Comparison of ENCODE assay signal across 18 cellular contexts in genomic region chr14:52190532-52190931, GRCh38.
A peak's percentile ranks its signal among the peaks of the same experiment; 100 is the strongest.
DNase-seq lines count a peak whose midpoint lies in the region; ATAC-seq and TF ChIP-seq lines count a peak whose summit lies in the region.
"Had no signal": no experiment of that assay in that cellular context is flagged by ENCODE, and none has a peak within 500 bp of the region (broad histone marks: within the 10 kb centered on the region; RNA-seq: fewer than 3 reads in every experiment).

No MANE protein-coding gene starts in this region.

- no peak for TF ChIP-seq CTCF in RWPE2 (IDR thresholded peaks at IDR 0.05; ENCODE audit: poor library complexity, severe bottlenecking)
- no peak for TF ChIP-seq CTCF in fibroblast of mammary gland (conservative IDR thresholded peaks at IDR 0.05; ENCODE audit: control insufficient read depth, insufficient read depth, low read depth, low read length)
- no peak for TF ChIP-seq CTCF in CD4-positive, alpha-beta T cell (IDR thresholded peaks at IDR 0.05)

- H3K4me3 ChIP-seq in RWPE2 (ENCODE audit: severe bottlenecking) (no peak overlapping the region), fibroblast of mammary gland (ENCODE audit: control insufficient read depth, low read depth, low read length) (no peak overlapping the region)
- H3K4me3 ChIP-seq: BLaER1 treated with 17β-estradiol and CSF1 and Interleukin-3, amounts not matched to agents 10 nM and 100 nM; GM23248 had no signal

- no peaks in the 10 kb centered on the region for H3K9me3 ChIP-seq in RWPE2 (ENCODE audit: severe bottlenecking)
- no peaks in the 10 kb centered on the region for H3K9me3 ChIP-seq in CD4-positive, alpha-beta T cell (ENCODE audit: control insufficient read depth, low read length)
- H3K9me3 ChIP-seq: BE2C, Caco-2 had no signal

- peak overlapping the region; percentile 19 for H3K27ac Mint-ChIP-seq in activated naive CD8-positive, alpha-beta T cell treated with anti-CD3 and anti-CD28 coated beads for 36 hours
- no peak overlapping the region for H3K27ac Mint-ChIP-seq in activated naive CD8-positive, alpha-beta T cell treated with anti-CD3 and anti-CD28 coated beads, Interleukin-2, amount 50 U/mL, for 24 hours
- no peak overlapping the region for H3K27ac Mint-ChIP-seq in CD4-positive, alpha-beta T cell
- H3K27ac Mint-ChIP-seq: CD14-positive monocyte; CD4-positive, alpha-beta memory T cell had no signal

- no peaks in the 10 kb centered on the region for H3K27me3 ChIP-seq in RWPE2 (ENCODE audit: insufficient read depth, poor library complexity, severe bottlenecking)
- no peaks in the 10 kb centered on the region for H3K27me3 ChIP-seq in CD4-positive, alpha-beta T cell (ENCODE audit: control insufficient read depth, insufficient read depth, low read length)
- H3K27me3 ChIP-seq: BLaER1 treated with 17β-estradiol and CSF1 and Interleukin-3, amounts not matched to agents 10 nM and 100 nM had no signal

- peaks cover 12% of the 10 kb centered on the region for H3K36me3 Mint-ChIP-seq in activated naive CD8-positive, alpha-beta T cell treated with anti-CD3 and anti-CD28 coated beads for 36 hours
- H3K36me3 Mint-ChIP-seq in activated naive CD8-positive, alpha-beta T cell treated with anti-CD3 and anti-CD28 coated beads, Interleukin-2, amount 50 U/mL, for 24 hours (ENCODE audit: low read depth) = peaks cover under 1% of the 10 kb centered on the region
- peaks cover 8% of the 10 kb centered on the region for H3K36me3 Mint-ChIP-seq in CD4-positive, alpha-beta T cell (ENCODE audit: low read depth)
- H3K36me3 Mint-ChIP-seq: CD14-positive monocyte had no signal

- H3K27ac ChIP-seq in RWPE2 (ENCODE audit: poor library complexity, severe bottlenecking) = no peak overlapping the region
- no peak overlapping the region for H3K27ac ChIP-seq in CD4-positive, alpha-beta T cell (ENCODE audit: low read depth, low read length)
- H3K27ac ChIP-seq: 22Rv1; BLaER1 treated with 17β-estradiol and CSF1 and Interleukin-3, amounts not matched to agents 10 nM and 100 nM; GM23248 had no signal

- no peaks in the 10 kb centered on the region for H3K36me3 ChIP-seq in RWPE2 (ENCODE audit: low read depth)
- H3K36me3 ChIP-seq: BE2C; BLaER1 treated with 17β-estradiol and CSF1 and Interleukin-3, amounts not matched to agents 10 nM and 100 nM had no signal

- CTCF ChIA-PET in CD4-positive, alpha-beta T cell (lab: Charles Lee) = no interaction called here

- peaks cover 24% of the 10 kb centered on the region for H3K4me1 Mint-ChIP-seq in activated naive CD8-positive, alpha-beta T cell treated with anti-CD3 and anti-CD28 coated beads for 36 hours
- H3K4me1 Mint-ChIP-seq in activated naive CD8-positive, alpha-beta T cell treated with anti-CD3 and anti-CD28 coated beads, Interleukin-2, amount 50 U/mL, for 24 hours = peaks cover 28% of the 10 kb centered on the region
- no peaks in the 10 kb centered on the region for H3K4me1 Mint-ChIP-seq in CD4-positive, alpha-beta T cell (ENCODE audit: low read depth)
- H3K4me1 Mint-ChIP-seq: CD14-positive monocyte had no signal

- intact Hi-C loops in CD4-positive, alpha-beta T cell (cut with DNase I, micrococcal nuclease) = no loop called here

- no peak for ATAC-seq in activated naive CD8-positive, alpha-beta T cell treated with anti-CD3 and anti-CD28 coated beads, Interleukin-2, amount 50 U/mL, for 24 hours
- peak; percentile 42; the same call in 1 of the 3 replicates for ATAC-seq in RWPE2 (ENCODE audit: low read depth)
- ATAC-seq in CD4-positive, alpha-beta T cell (ENCODE audit: poor library complexity) = no peak

- POLR2A ChIA-PET in CD4-positive, alpha-beta T cell (lab: Charles Lee) = no interaction called here

- H3K4me1 ChIP-seq in RWPE2 (ENCODE audit: insufficient read depth, poor library complexity, severe bottlenecking) = peaks cover 17% of the 10 kb centered on the region
- H3K4me1 ChIP-seq: BE2C had no signal

- H3K4me3 Mint-ChIP-seq in activated naive CD8-positive, alpha-beta T cell treated with anti-CD3 and anti-CD28 coated beads for 36 hours = no peak overlapping the region
- H3K4me3 Mint-ChIP-seq in activated naive CD8-positive, alpha-beta T cell treated with anti-CD3 and anti-CD28 coated beads, Interleukin-2, amount 50 U/mL, for 24 hours = no peak overlapping the region
- H3K4me3 Mint-ChIP-seq in CD4-positive, alpha-beta T cell = no peak overlapping the region
- H3K4me3 Mint-ChIP-seq: CD14-positive monocyte; CD4-positive, alpha-beta memory T cell had no signal

- H3K27me3 Mint-ChIP-seq in activated naive CD8-positive, alpha-beta T cell treated with anti-CD3 and anti-CD28 coated beads for 36 hours = no peaks in the 10 kb centered on the region
- no peaks in the 10 kb centered on the region for H3K27me3 Mint-ChIP-seq in activated naive CD8-positive, alpha-beta T cell treated with anti-CD3 and anti-CD28 coated beads, Interleukin-2, amount 50 U/mL, for 24 hours
- H3K27me3 Mint-ChIP-seq in CD4-positive, alpha-beta T cell = no peaks in the 10 kb centered on the region
- H3K27me3 Mint-ChIP-seq: CD4-positive, alpha-beta memory T cell had no signal

- H3K9me3 Mint-ChIP-seq in activated naive CD8-positive, alpha-beta T cell treated with anti-CD3 and anti-CD28 coated beads for 36 hours = peaks cover 12% of the 10 kb centered on the region
- H3K9me3 Mint-ChIP-seq in activated naive CD8-positive, alpha-beta T cell treated with anti-CD3 and anti-CD28 coated beads, Interleukin-2, amount 50 U/mL, for 24 hours = peaks cover 4% of the 10 kb centered on the region
- peaks cover 7% of the 10 kb centered on the region for H3K9me3 Mint-ChIP-seq in CD4-positive, alpha-beta T cell

- DNase-seq in activated naive CD8-positive, alpha-beta T cell treated with anti-CD3 and anti-CD28 coated beads for 36 hours = no peak
- no peak for DNase-seq in activated naive CD8-positive, alpha-beta T cell treated with anti-CD3 and anti-CD28 coated beads, Interleukin-2, amount 50 U/mL, for 24 hours
- DNase-seq in RWPE2 (ENCODE audit: low spot score) (no peak), fibroblast of mammary gland (ENCODE audit: low read depth) (peak; percentile 8), AG08396 (ENCODE audit: low spot score) (no peak)
- no peak for DNase-seq in CD4-positive, alpha-beta T cell
- DNase-seq: AML-193; BE2C; Caco-2; CD4-positive, alpha-beta memory T cell; DMS153; DND-41; GM23248; H7; HCEC 1CT had no signal
